Comparison of ENCODE assay signal across 8 cellular contexts in genomic region chr12:101490286-101490920, GRCh38. TPM values are rescaled to one million over a fixed set of nuclear protein-coding genes. Genes with fewer than 3 reads are reported as not detected.
DNase-seq lines count a peak whose midpoint lies in the region; ATAC-seq and TF ChIP-seq lines count a peak whose summit lies in the region.

No MANE protein-coding gene starts in this region.

- no peaks in the 10 kb centered on the region for H3K36me3 Mint-ChIP-seq in natural killer cell

- no peaks in the 10 kb centered on the region for H3K9me3 Mint-ChIP-seq in natural killer cell

- intact Hi-C loops in natural killer cell (cut with micrococcal nuclease): no loop called here

- no peak overlapping the region for H3K27ac Mint-ChIP-seq in natural killer cell

- no peak overlapping the region for H3K9ac ChIP-seq in smooth muscle cell (ENCODE audit: low read depth)

- H4K20me1 ChIP-seq in smooth muscle cell (ENCODE audit: low read depth): no peaks in the 10 kb centered on the region

- H3K27me3 ChIP-seq in smooth muscle cell (ENCODE audit: low read depth): no peaks in the 10 kb centered on the region

- H3K27me3 Mint-ChIP-seq in natural killer cell (ENCODE audit: low read depth in 2 of 2): peaks cover 10 to 21% of the 10 kb centered on the region in 2 donors

- H2AFZ ChIP-seq in smooth muscle cell (ENCODE audit: low read depth): no peak overlapping the region

- H3K9me3 ChIP-seq in smooth muscle cell (replicated peaks; ENCODE audit: low read depth): no peaks in the 10 kb centered on the region

- H3F3A ChIP-seq in smooth muscle cell (ENCODE audit: low read depth): no peaks in the 10 kb centered on the region

- no peak overlapping the region for H3K4me3 Mint-ChIP-seq in natural killer cell

- TF ChIP-seq CTCF in fibroblast of pulmonary artery (IDR thresholded peaks at IDR 0.05; ENCODE audit: low read length, missing control alignments) (no peak), smooth muscle cell (IDR thresholded peaks at IDR 0.05; ENCODE audit: borderline replicate concordance, insufficient read depth, poor library complexity, severe bottlenecking) (peak; percentile 9), natural killer cell (IDR thresholded peaks at IDR 0.05) (no peak)

- H3K4me1 ChIP-seq in smooth muscle cell (ENCODE audit: low read depth): no peaks in the 10 kb centered on the region

- no peaks in the 10 kb centered on the region for H3K36me3 ChIP-seq in smooth muscle cell (ENCODE audit: low read depth)

- WGBS in smooth muscle cell (ENCODE audit: low lambda C conversion rate): 14% methylated on average over 3 of the region's 3 CpGs

- H3K27ac ChIP-seq in smooth muscle cell (ENCODE audit: low read depth): no peak overlapping the region

- no peaks in the 10 kb centered on the region for H3K4me1 Mint-ChIP-seq in natural killer cell

- H3K4me2 ChIP-seq in smooth muscle cell: no peak overlapping the region

- H3K4me3 ChIP-seq in fibroblast of pulmonary artery (replicated peaks; ENCODE audit: low read depth, low read length) (no peak overlapping the region), smooth muscle cell (no peak overlapping the region)

- peak; percentile 23 for DNase-seq in Daoy (ENCODE audit: low read depth)
- peak; percentile 63 for DNase-seq in NCI-H82 (lab: John Stamatoyannopoulos, UW)
- DNase-seq in fibroblast of pulmonary artery (ENCODE audit: low read depth): peak; percentile 2
- DNase-seq in smooth muscle cell (lab: John Stamatoyannopoulos, UW; ENCODE audit: unreplicated experiment): no peak
- no peak for DNase-seq in stimulated activated naive CD4-positive, alpha-beta T cell treated with Interleukin-2 at 50 U/mL for 16 hours (lab: John Stamatoyannopoulos, UW)
- DNase-seq in natural killer cell: no peak
- no peak for DNase-seq in putamen (ENCODE audit: low spot score)

- ATAC-seq in HG02610 (IDR thresholded peaks at IDR 0.05; ENCODE audit: unreplicated experiment) (peak; percentile 55), natural killer cell (no peak)

- no peaks in the 10 kb centered on the region for H3K79me2 ChIP-seq in smooth muscle cell (ENCODE audit: low read depth)

RNA-seq across cellular contexts. Expression of gene SPIC, which starts 15.3 kb away (rescaled TPM):
- not detected in 2 replicates for total RNA-seq in Daoy (2014; rRNA removed; shearing (Covaris generic))
- not detected in 2 replicates for total RNA-seq in smooth muscle cell
- not detected in 2 replicates for polyA plus RNA-seq in smooth muscle cell
- under 1 TPM in 1 of 3 donors, not detected in 2; 0.24 TPM for total RNA-seq in natural killer cell

Comparison
In these comparisons a context has a peak if more than half of its experiments do, and no peak if none do; other contexts are left out.
1. DNase-seq: peak in Daoy (single experiment), NCI-H82 (single experiment) and fibroblast of pulmonary artery (single experiment); none in smooth muscle cell (single experiment), stimulated activated naive CD4-positive, alpha-beta T cell treated with Interleukin-2 at 50 U/mL for 16 hours (single experiment), natural killer cell (single experiment) and putamen (single experiment).